ENCODE assay signal across 1 cellular context in genomic region chr6:166556871-166557322, GRCh38.
TF ChIP-seq lines count a peak whose summit lies in the region.

No MANE protein-coding gene starts in this region.

TF ChIP-seq in IMR-90, 13 proteins besides CTCF, POLR2A, EP300 and RAD21:
- TF ChIP-seq MXI1 (IDR thresholded peaks at IDR 0.05; ENCODE audit: borderline replicate concordance, low read depth, low read length) (no peak), RCOR1 (IDR thresholded peaks at IDR 0.05; ENCODE audit: insufficient replicate concordance, low read length) (no peak), SMC3 (IDR thresholded peaks at IDR 0.05; ENCODE audit: low read depth, low read length) (no peak), CHD1 (IDR thresholded peaks at IDR 0.05; ENCODE audit: low read depth, low read length) (no peak), RFX5 (IDR thresholded peaks at IDR 0.05; ENCODE audit: low read depth, low read length) (no peak), ELK1 (IDR thresholded peaks at IDR 0.05; ENCODE audit: borderline replicate concordance, low read depth, low read length) (no peak), BHLHE40 (IDR thresholded peaks at IDR 0.05; ENCODE audit: low read depth, low read length) (0 out of 2 replicates have a peak, but pooled peaks have one; percentile 23), MAZ (IDR thresholded peaks at IDR 0.05; ENCODE audit: borderline replicate concordance, low read depth, low read length) (no peak), CEBPB (IDR thresholded peaks at IDR 0.05; ENCODE audit: low read depth, low read length) (no peak), USF2 (IDR thresholded peaks at IDR 0.05; ENCODE audit: low read depth, low read length) (peak; percentile 12; the same call in 1 of the 2 replicates)
TF ChIP-seq in IMR-90: peak in this region for 2.
